Comparison of ENCODE assay signal across 1 cellular context in genomic region chr2:216006164-216006663, GRCh38.
TF ChIP-seq lines count a peak whose summit lies in the region.

No MANE protein-coding gene starts in this region.

TF ChIP-seq in GM12878, 131 proteins besides CTCF, POLR2A, EP300 and RAD21 (continued from another document and continues in another):
- TF ChIP-seq PRDM15 (CRISPR knock-in tag; IDR thresholded peaks at IDR 0.05) (no peak), HDGF (IDR thresholded peaks at IDR 0.05) (peak; percentile 75; the same call in 1 of the 2 replicates), NFXL1 (IDR thresholded peaks at IDR 0.05; ENCODE audit: borderline replicate concordance) (no peak), ZNF384 (IDR thresholded peaks at IDR 0.05; ENCODE audit: borderline replicate concordance, low read depth, low read length) (0 out of 2 replicates have a peak, but pooled peaks have one; percentile 15), LARP7 (IDR thresholded peaks at IDR 0.05) (no peak), SPI1 (IDR thresholded peaks at IDR 0.05; ENCODE audit: borderline replicate concordance, insufficient read depth, low read depth, low read length) (peak; percentile 58), CREM (IDR thresholded peaks at IDR 0.05; ENCODE audit: low read depth) (peak; percentile 6; the same call in 1 of the 2 replicates), RUNX3 (IDR thresholded peaks at IDR 0.05; ENCODE audit: low read length) (peak; percentile 48), E4F1 (IDR thresholded peaks at IDR 0.05; ENCODE audit: borderline replicate concordance, partially characterized antibody) (no peak), JUNB (IDR thresholded peaks at IDR 0.05) (peak; percentile 43), CBX5 (IDR thresholded peaks at IDR 0.05; ENCODE audit: low read depth) (0 out of 2 replicates have a peak, but pooled peaks have one; percentile 22), NFIC (IDR thresholded peaks at IDR 0.05; ENCODE audit: low read depth, low read length) (peak; percentile 57), BMI1 (IDR thresholded peaks at IDR 0.05; ENCODE audit: borderline replicate concordance) (no peak), ATF7 (IDR thresholded peaks at IDR 0.05; ENCODE audit: low read depth) (0 out of 2 replicates have a peak, but pooled peaks have one; percentile 37), ZNF687 (IDR thresholded peaks at IDR 0.05) (0 out of 2 replicates have a peak, but pooled peaks have one; percentile 14), NR2F1 (conservative IDR thresholded peaks at IDR 0.05) (no peak), TCF3 (IDR thresholded peaks at IDR 0.05; ENCODE audit: borderline replicate concordance, insufficient read depth, low read depth, low read length) (peak; percentile 32; the same call in 1 of the 2 replicates), IKZF2 (IDR thresholded peaks at IDR 0.05) (peak; percentile 64 to 70; a peak in 3 of 4 replicates), STAT3 (IDR thresholded peaks at IDR 0.05; ENCODE audit: low read depth, low read length) (0 out of 2 replicates have a peak, but pooled peaks have one; percentile 69), RB1 (IDR thresholded peaks at IDR 0.05; ENCODE audit: borderline replicate concordance) (no peak), GATAD2B (conservative IDR thresholded peaks at IDR 0.05; ENCODE audit: low read depth) (peak; percentile 76), SIN3A (IDR thresholded peaks at IDR 0.05; ENCODE audit: low read depth, low read length) (0 out of 2 replicates have a peak, but pooled peaks have one; percentile 49), TAF1 (IDR thresholded peaks at IDR 0.05; ENCODE audit: borderline replicate concordance, low read depth, low read length) (peak; percentile 36; the same call in 1 of the 2 replicates), PAX8 (IDR thresholded peaks at IDR 0.05) (no peak), PBX3 (IDR thresholded peaks at IDR 0.05; ENCODE audit: insufficient replicate concordance, low read depth, low read length) (no peak), BCL11A (IDR thresholded peaks at IDR 0.05; ENCODE audit: low read depth, low read length) (0 out of 2 replicates have a peak, but pooled peaks have one; percentile 36), BHLHE40 (IDR thresholded peaks at IDR 0.05; ENCODE audit: borderline replicate concordance in 1 of 2, low read depth in 2 of 2, low read length in 1 of 2) (peak; percentile 5 to 42; a peak in 2 of 4 replicates), MTA2 (IDR thresholded peaks at IDR 0.05; ENCODE audit: low read depth) (0 out of 2 replicates have a peak, but pooled peaks have one; percentile 15), MEF2B (IDR thresholded peaks at IDR 0.05; ENCODE audit: partially characterized antibody, poor library complexity, severe bottlenecking) (peak; percentile 69), BCL3 (IDR thresholded peaks at IDR 0.05; ENCODE audit: borderline replicate concordance, insufficient read depth, low read depth, low read length, poor library complexity, severe bottlenecking) (peak; percentile 71), IKZF1 (conservative IDR thresholded peaks at IDR 0.05) (peak; percentile 83), CREB1 (IDR thresholded peaks at IDR 0.05; ENCODE audit: low read depth) (0 out of 2 replicates have a peak, but pooled peaks have one; percentile 25), DPF2 (IDR thresholded peaks at IDR 0.05) (peak; percentile 43; the same call in 1 of the 2 replicates), RBBP5 (conservative IDR thresholded peaks at IDR 0.05) (no peak), ZBED1 (IDR thresholded peaks at IDR 0.05; ENCODE audit: borderline replicate concordance) (peak; percentile 69; the same call in 1 of the 2 replicates)
- TF ChIP-seq, protein P1, sequence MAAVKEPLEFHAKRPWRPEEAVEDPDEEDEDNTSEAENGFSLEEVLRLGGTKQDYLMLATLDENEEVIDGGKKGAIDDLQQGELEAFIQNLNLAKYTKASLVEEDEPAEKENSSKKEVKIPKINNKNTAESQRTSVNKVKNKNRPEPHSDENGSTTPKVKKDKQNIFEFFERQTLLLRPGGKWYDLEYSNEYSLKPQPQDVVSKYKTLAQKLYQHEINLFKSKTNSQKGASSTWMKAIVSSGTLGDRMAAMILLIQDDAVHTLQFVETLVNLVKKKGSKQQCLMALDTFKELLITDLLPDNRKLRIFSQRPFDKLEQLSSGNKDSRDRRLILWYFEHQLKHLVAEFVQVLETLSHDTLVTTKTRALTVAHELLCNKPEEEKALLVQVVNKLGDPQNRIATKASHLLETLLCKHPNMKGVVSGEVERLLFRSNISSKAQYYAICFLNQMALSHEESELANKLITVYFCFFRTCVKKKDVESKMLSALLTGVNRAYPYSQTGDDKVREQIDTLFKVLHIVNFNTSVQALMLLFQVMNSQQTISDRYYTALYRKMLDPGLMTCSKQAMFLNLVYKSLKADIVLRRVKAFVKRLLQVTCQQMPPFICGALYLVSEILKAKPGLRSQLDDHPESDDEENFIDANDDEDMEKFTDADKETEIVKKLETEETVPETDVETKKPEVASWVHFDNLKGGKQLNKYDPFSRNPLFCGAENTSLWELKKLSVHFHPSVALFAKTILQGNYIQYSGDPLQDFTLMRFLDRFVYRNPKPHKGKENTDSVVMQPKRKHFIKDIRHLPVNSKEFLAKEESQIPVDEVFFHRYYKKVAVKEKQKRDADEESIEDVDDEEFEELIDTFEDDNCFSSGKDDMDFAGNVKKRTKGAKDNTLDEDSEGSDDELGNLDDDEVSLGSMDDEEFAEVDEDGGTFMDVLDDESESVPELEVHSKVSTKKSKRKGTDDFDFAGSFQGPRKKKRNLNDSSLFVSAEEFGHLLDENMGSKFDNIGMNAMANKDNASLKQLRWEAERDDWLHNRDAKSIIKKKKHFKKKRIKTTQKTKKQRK (IDR thresholded peaks at IDR 0.05; ENCODE audit: low read depth, low read length) = no peak
- TF ChIP-seq, protein P2, sequence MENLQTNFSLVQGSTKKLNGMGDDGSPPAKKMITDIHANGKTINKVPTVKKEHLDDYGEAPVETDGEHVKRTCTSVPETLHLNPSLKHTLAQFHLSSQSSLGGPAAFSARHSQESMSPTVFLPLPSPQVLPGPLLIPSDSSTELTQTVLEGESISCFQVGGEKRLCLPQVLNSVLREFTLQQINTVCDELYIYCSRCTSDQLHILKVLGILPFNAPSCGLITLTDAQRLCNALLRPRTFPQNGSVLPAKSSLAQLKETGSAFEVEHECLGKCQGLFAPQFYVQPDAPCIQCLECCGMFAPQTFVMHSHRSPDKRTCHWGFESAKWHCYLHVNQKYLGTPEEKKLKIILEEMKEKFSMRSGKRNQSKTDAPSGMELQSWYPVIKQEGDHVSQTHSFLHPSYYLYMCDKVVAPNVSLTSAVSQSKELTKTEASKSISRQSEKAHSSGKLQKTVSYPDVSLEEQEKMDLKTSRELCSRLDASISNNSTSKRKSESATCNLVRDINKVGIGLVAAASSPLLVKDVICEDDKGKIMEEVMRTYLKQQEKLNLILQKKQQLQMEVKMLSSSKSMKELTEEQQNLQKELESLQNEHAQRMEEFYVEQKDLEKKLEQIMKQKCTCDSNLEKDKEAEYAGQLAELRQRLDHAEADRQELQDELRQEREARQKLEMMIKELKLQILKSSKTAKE (IDR thresholded peaks at IDR 0.05; ENCODE audit: low read depth, poor library complexity, severe bottlenecking) = peak; percentile 39
- TF ChIP-seq, protein P3, sequence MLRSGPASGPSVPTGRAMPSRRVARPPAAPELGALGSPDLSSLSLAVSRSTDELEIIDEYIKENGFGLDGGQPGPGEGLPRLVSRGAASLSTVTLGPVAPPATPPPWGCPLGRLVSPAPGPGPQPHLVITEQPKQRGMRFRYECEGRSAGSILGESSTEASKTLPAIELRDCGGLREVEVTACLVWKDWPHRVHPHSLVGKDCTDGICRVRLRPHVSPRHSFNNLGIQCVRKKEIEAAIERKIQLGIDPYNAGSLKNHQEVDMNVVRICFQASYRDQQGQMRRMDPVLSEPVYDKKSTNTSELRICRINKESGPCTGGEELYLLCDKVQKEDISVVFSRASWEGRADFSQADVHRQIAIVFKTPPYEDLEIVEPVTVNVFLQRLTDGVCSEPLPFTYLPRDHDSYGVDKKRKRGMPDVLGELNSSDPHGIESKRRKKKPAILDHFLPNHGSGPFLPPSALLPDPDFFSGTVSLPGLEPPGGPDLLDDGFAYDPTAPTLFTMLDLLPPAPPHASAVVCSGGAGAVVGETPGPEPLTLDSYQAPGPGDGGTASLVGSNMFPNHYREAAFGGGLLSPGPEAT (IDR thresholded peaks at IDR 0.05; ENCODE audit: low read depth) = peak; percentile 80
